In the genomic region with DNA sequence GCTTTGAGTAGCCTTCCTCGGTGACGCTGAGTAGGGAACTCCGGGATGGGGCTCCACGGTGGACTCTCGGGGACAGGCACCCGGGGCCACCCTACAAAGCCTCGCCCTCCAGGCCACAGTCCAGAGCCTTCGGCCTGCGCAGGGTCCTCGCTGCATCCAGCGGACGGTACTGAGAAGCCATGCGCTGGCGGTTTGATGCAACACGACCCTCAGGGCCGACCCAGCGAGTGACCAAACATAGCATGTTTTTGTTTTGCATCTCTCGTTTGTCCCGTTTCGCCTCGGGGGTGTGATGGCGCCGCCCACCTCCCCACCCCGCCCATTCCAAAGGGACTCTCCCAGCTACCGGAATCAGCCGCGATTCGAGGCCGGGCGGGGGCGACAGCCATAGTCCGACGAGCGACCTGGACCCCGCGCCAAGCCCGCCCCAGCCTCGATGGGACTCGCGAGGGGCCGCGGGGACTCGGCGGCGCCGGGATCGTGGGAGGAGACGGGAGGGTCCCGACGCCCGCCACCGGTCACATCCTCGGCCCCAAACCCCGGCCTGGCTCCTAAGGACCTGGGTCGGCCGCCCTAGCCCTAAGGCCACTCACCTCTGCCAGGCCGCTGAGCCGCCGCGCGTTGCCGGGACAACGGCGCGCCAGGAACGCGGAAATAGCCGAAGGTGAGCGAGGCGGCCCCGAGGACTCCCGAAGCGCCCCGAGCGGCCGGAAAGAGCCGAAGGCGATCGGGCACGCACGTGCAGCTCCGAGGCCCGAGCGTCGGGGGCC, we compare ENCODE assay signal across 8 cellular contexts. TPM values are rescaled to one million over a fixed set of nuclear protein-coding genes. Genes with fewer than 3 reads are reported as not detected.
DNase-seq lines count a peak whose midpoint lies in the region; ATAC-seq and TF ChIP-seq lines count a peak whose summit lies in the region.

No MANE protein-coding gene starts in this region.

- H3K9me3 ChIP-seq in osteoblast (ENCODE audit: low read depth, low read length) (no peaks in the 10 kb centered on the region), testis (no peaks in the 10 kb centered on the region)

- H3K27ac ChIP-seq in osteoblast (ENCODE audit: low read depth, low read length) (peak overlapping the region; percentile 75), testis (peak overlapping the region; percentile 87 to 90)

- TF ChIP-seq CTCF in NB4 (IDR thresholded peaks at IDR 0.05; ENCODE audit: low read depth, low read length) = no peak
- TF ChIP-seq CTCF in osteoblast (IDR thresholded peaks at IDR 0.05; ENCODE audit: extremely low read depth, low read depth, low read length) = no peak
- no peak for TF ChIP-seq CTCF in testis (IDR thresholded peaks at IDR 0.05)

- H3K9me3 Mint-ChIP-seq in activated naive CD8-positive, alpha-beta T cell treated with anti-CD3 and anti-CD28 coated beads, Interleukin-2, amount 10 ng/mL, durations not matched to agents 7 days and 5 days = no peaks in the 10 kb centered on the region

- POLR2A ChIA-PET in activated naive CD8-positive, alpha-beta T cell treated with anti-CD3 and anti-CD28 coated beads, Interleukin-2, amount 10 ng/mL, durations not matched to agents 7 days and 5 days (lab: Charles Lee) = interaction anchor here (1.1 to 3.2 kb wide), 7 partner anchors 67 to 189 kb away, joined by 3 to 16 read pairs (median 9); partner anchors contain the start of genes JPT2, MAPK8IP3, NUBP2 and SPSB3

- H3K4me1 ChIP-seq in osteoblast (ENCODE audit: insufficient read depth, low read length) (peaks cover 33% of the 10 kb centered on the region), testis (peaks cover 13% of the 10 kb centered on the region)

- peak; percentile 68 for DNase-seq in DMS 273 treated with DMSO at 0.1 percent for 48 hours (lab: John Stamatoyannopoulos, UW)
- peak; percentile 67 for DNase-seq in H4 (ENCODE audit: low spot score)
- peak; percentile 87 for DNase-seq in NB4 (ENCODE audit: low read depth)
- peak; percentile 55 to 80 for DNase-seq in SW 1271 (lab: John Stamatoyannopoulos, UW)
- peak; percentile 95 for DNase-seq in activated naive CD8-positive, alpha-beta T cell treated with anti-CD3 and anti-CD28 coated beads, Interleukin-2, amount 10 ng/mL, durations not matched to agents 7 days and 5 days
- DNase-seq in Right ventricle myocardium inferior (ENCODE audit: missing footprints) = peak; percentile 93
- peak; percentile 98 for DNase-seq in osteoblast (ENCODE audit: insufficient read length, low spot score, missing footprints)
- DNase-seq in testis = peak; percentile 86

- peaks cover 33% of the 10 kb centered on the region for H3K79me2 ChIP-seq in osteoblast (ENCODE audit: insufficient read depth, low read length)

- peak overlapping the region; percentile 93 for H3K4me2 ChIP-seq in osteoblast (ENCODE audit: insufficient read depth, low read length)

- H3K36me3 ChIP-seq in osteoblast (ENCODE audit: insufficient read depth, low read length) (peaks cover 14% of the 10 kb centered on the region), testis (ENCODE audit: low read depth, missing control alignments) (no peaks in the 10 kb centered on the region)

- H2AFZ ChIP-seq in osteoblast (ENCODE audit: low read length) = peak overlapping the region; percentile 91

- peak overlapping the region; percentile 96 for H3K27ac Mint-ChIP-seq in activated naive CD8-positive, alpha-beta T cell treated with anti-CD3 and anti-CD28 coated beads, Interleukin-2, amount 10 ng/mL, durations not matched to agents 7 days and 5 days

- no peak for TF ChIP-seq POLR2A in NB4 (IDR thresholded peaks at IDR 0.05; ENCODE audit: extremely low read depth, insufficient read length)
- TF ChIP-seq POLR2A in testis (IDR thresholded peaks at IDR 0.05) = no peak

- no peaks in the 10 kb centered on the region for H3K27me3 ChIP-seq in osteoblast (ENCODE audit: insufficient read depth, low read length)
- H3K27me3 ChIP-seq in testis = no peaks in the 10 kb centered on the region

- H4K20me1 ChIP-seq in osteoblast (ENCODE audit: insufficient read depth, low read length) = peaks cover 12% of the 10 kb centered on the region

- peak; percentile 48 for ATAC-seq in activated naive CD8-positive, alpha-beta T cell treated with anti-CD3 and anti-CD28 coated beads, Interleukin-2, amount 10 ng/mL, durations not matched to agents 7 days and 5 days (ENCODE audit: low read depth)
- peak; percentile 78 for ATAC-seq in Right ventricle myocardium inferior

- H3K4me3 Mint-ChIP-seq in activated naive CD8-positive, alpha-beta T cell treated with anti-CD3 and anti-CD28 coated beads, Interleukin-2, amount 10 ng/mL, durations not matched to agents 7 days and 5 days = peak overlapping the region; percentile 88

- H3K4me3 ChIP-seq in NB4 (ENCODE audit: low read depth, low read length) = peak overlapping the region; percentile 57
- peak overlapping the region; percentile 93 for H3K4me3 ChIP-seq in osteoblast (ENCODE audit: insufficient read depth, low read length)
- H3K4me3 ChIP-seq in testis = peak overlapping the region; percentile 63 to 85

- H3K4me1 Mint-ChIP-seq in activated naive CD8-positive, alpha-beta T cell treated with anti-CD3 and anti-CD28 coated beads, Interleukin-2, amount 10 ng/mL, durations not matched to agents 7 days and 5 days = peaks cover 10% of the 10 kb centered on the region

- 1 to 2% methylated on average over 25 to 56 of the region's 85 CpGs for WGBS in testis, 2 donors

- no peaks in the 10 kb centered on the region for H3K27me3 Mint-ChIP-seq in activated naive CD8-positive, alpha-beta T cell treated with anti-CD3 and anti-CD28 coated beads, Interleukin-2, amount 10 ng/mL, durations not matched to agents 7 days and 5 days

- intact Hi-C loops in Right ventricle myocardium inferior (cut with DNase I) (loop anchor here (2.0 to 5.0 kb wide), 5 partner anchors 63 to 217 kb away; partner anchors contain the start of genes FAHD1, HAGH, JPT2 and TMEM204), testis (cut with DNase I; ENCODE audit: low total_unique reads) (loop anchor here (5.0 to 10.0 kb wide), 2 partner anchors 75 to 118 kb away; partner anchors contain the start of genes TELO2 and TMEM204)

- peaks cover 3% of the 10 kb centered on the region for H3K36me3 Mint-ChIP-seq in activated naive CD8-positive, alpha-beta T cell treated with anti-CD3 and anti-CD28 coated beads, Interleukin-2, amount 10 ng/mL, durations not matched to agents 7 days and 5 days

RNA-seq across cellular contexts. Expression of gene IFT140, which starts 1.6 kb away (rescaled TPM):
- 8.4 and 12.2 TPM in 2 replicates for total RNA-seq in H4 (2014; rRNA removed; shearing (Covaris generic))
- 10 to 100 TPM; 11.7 to 12.8 TPM for total RNA-seq in activated naive CD8-positive, alpha-beta T cell treated with anti-CD3 and anti-CD28 coated beads, Interleukin-2, amount 10 ng/mL, durations not matched to agents 7 days and 5 days
- 7.2 TPM for total RNA-seq in Right ventricle myocardium inferior
- 37.1 and 38.0 TPM in 2 replicates for total RNA-seq in osteoblast
- 10 to 100 TPM; 57.4 to 74.0 TPM for total RNA-seq in testis
- polyA plus RNA-seq in testis (ENCODE audit: insufficient read depth, low read depth, low replicate concordance) = 113 TPM

RNA-seq across cellular contexts. Expression of gene CRAMP1, which starts 1.9 kb away (rescaled TPM):
- total RNA-seq in H4 (2014; rRNA removed; shearing (Covaris generic)) = 2.4 and 3.1 TPM in 2 replicates
- total RNA-seq in activated naive CD8-positive, alpha-beta T cell treated with anti-CD3 and anti-CD28 coated beads, Interleukin-2, amount 10 ng/mL, durations not matched to agents 7 days and 5 days = 10 to 100 TPM; 25.2 to 27.8 TPM
- 9.8 TPM for total RNA-seq in Right ventricle myocardium inferior
- 9.7 and 11.2 TPM in 2 replicates for total RNA-seq in osteoblast
- total RNA-seq in testis = 10 to 100 TPM; 54.8 to 65.1 TPM
- polyA plus RNA-seq in testis (ENCODE audit: insufficient read depth, low read depth, low replicate concordance) = 54.1 TPM

Comparison
In these comparisons a context has a peak if more than half of its experiments do, and no peak if none do; other contexts are left out.
1. Peak in every context shown above with its lines: DNase-seq, ATAC-seq, H3K4me3 ChIP-seq and H3K27ac ChIP-seq.